In the genomic region with DNA sequence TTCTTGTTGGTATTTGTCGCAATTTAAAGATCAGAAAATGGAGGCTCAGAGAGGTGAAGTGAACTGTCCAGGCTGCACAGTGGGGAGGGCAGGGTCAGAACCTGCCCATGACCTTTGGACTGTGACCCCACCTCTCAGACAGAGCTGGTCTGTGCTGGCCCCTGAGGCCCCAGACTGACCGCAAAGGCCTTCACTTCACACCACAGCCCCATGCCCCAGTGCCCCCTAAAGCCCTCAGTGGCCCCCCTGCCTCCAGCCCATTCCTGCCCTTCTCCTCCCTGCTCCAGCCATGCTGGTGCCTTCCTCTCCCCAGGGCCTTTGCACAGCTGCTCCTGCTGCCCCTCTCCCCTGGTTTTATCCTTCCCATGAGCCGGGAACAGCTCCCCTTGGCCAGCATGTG, we compare ENCODE assay signal across 8 cellular contexts. TPM values are rescaled to one million over a fixed set of nuclear protein-coding genes. Genes with fewer than 3 reads are reported as not detected.
"Had no signal": no experiment of that assay in that cellular context is flagged by ENCODE, and none has a peak within 500 bp of the region (broad histone marks: within the 10 kb centered on the region; RNA-seq: fewer than 3 reads in every experiment).

No MANE protein-coding gene starts in this region.

- H3K9me3 ChIP-seq: HAP-1 had no signal

- H3K36me3 Mint-ChIP-seq: IgD-negative memory B cell had no signal

- DNase-seq: GM23248, GOT3, H7, KBM-7 had no signal

- H3K4me3 ChIP-seq: GM23248, HAP-1 had no signal

- H3K4me1 Mint-ChIP-seq: IgD-negative memory B cell had no signal

- H3K4me1 ChIP-seq: HAP-1 had no signal

- H2AFZ ChIP-seq: GM23248 had no signal

- H3K9ac ChIP-seq: GM23248 had no signal

- H3K4me3 Mint-ChIP-seq: IgD-negative memory B cell had no signal

- ATAC-seq: HCT116 had no signal

- H3K36me3 ChIP-seq: HAP-1 had no signal

- H3K27ac ChIP-seq: GM23248 had no signal

RNA-seq across cellular contexts. Expression of gene RBBP8NL, which starts 9.4 kb away (rescaled TPM):
- total RNA-seq: GM23248, H4, H7 had no signal
- polyA plus RNA-seq: GM23248, IgD-negative memory B cell had no signal

RNA-seq across cellular contexts. Expression of gene GATA5, which starts 39.1 kb away (rescaled TPM):
- total RNA-seq: GM23248 had no signal
- polyA plus RNA-seq: GM23248, IgD-negative memory B cell had no signal
